In genomic region chr10:11406746-11407145, GRCh38 we compare ENCODE assay signal across 18 cellular contexts.
"Had no signal": no experiment of that assay in that cellular context is flagged by ENCODE, and none has a peak within 500 bp of the region (broad histone marks: within the 10 kb centered on the region; RNA-seq: fewer than 3 reads in every experiment).

No MANE protein-coding gene starts in this region.

- H3K27me3 ChIP-seq: neural progenitor cell, ovary, stomach, transverse colon had no signal

- H3K4me3 ChIP-seq: heart right ventricle, neural progenitor cell, ovary, stomach, thoracic aorta, transverse colon had no signal

- H3K27me3 Mint-ChIP-seq: natural killer cell treated with Interleukin-12 subunit alpha and Interleukin-12 subunit beta and Interleukin-15 and Interleukin-18, amount 100 ng/mL, for 72 hours had no signal

- H3K4me1 ChIP-seq: stomach, transverse colon had no signal

- H3K27ac ChIP-seq: heart right ventricle, neural progenitor cell, ovary, stomach, thoracic aorta, transverse colon had no signal

- H3K9me3 ChIP-seq: ovary, thoracic aorta, transverse colon had no signal

- H3K36me3 ChIP-seq: heart right ventricle, neural progenitor cell, ovary, stomach, thoracic aorta, transverse colon had no signal

- DNase-seq: erythroblast; heart right ventricle; hypothalamus; islet precursor cell; mammary epithelial cell; nucleus accumbens; ovary; right cardiac atrium; small intestine; stimulated activated CD4-positive, alpha-beta T cell treated with anti-CD3 and anti-CD28 coated beads, Interleukin-12 subunit alpha, Interleukin-12 subunit beta, amount 100 ng/mL, for 4 hours; stimulated activated naive CD4-positive, alpha-beta T cell; stomach; substantia nigra; transverse colon had no signal

- H3K27ac Mint-ChIP-seq: neural progenitor cell had no signal

- ATAC-seq: heart right ventricle; left lobe of liver; natural killer cell treated with Interleukin-12 subunit alpha and Interleukin-12 subunit beta and Interleukin-15 and Interleukin-18, amount 100 ng/mL, for 72 hours; right cardiac atrium had no signal

- H3K36me3 Mint-ChIP-seq: neural progenitor cell had no signal

- H3K4me3 Mint-ChIP-seq: natural killer cell treated with Interleukin-12 subunit alpha and Interleukin-12 subunit beta and Interleukin-15 and Interleukin-18, amount 100 ng/mL, for 72 hours; neural progenitor cell had no signal
